Comparison of ENCODE assay signal across 22 cellular contexts in genomic region chr7:79790863-79791262, GRCh38.
DNase-seq lines count a peak whose midpoint lies in the region; ATAC-seq, FAIRE-seq and TF ChIP-seq lines count a peak whose summit lies in the region.
"Had no signal": no experiment of that assay in that cellular context is flagged by ENCODE, and none has a peak within 500 bp of the region (broad histone marks: within the 10 kb centered on the region; RNA-seq: fewer than 3 reads in every experiment).

No MANE protein-coding gene starts in this region.

- H4K20me1 ChIP-seq in HCT116 (ENCODE audit: insufficient read depth): no peaks in the 10 kb centered on the region
- H4K20me1 ChIP-seq: BLaER1 had no signal

- TF ChIP-seq CTCF in HCT116 (IDR thresholded peaks at IDR 0.05 in 2 of 3, conservative IDR thresholded peaks at IDR 0.05 in 1 of 3; ENCODE audit: borderline replicate concordance in 1 of 3, insufficient read depth in 1 of 3, low read depth in 2 of 3, low read length in 2 of 3): no peak
- TF ChIP-seq CTCF in nephron (IDR thresholded peaks at IDR 0.05; ENCODE audit: unreplicated experiment in 3 of 3): no peak

- H3K4me3 Mint-ChIP-seq in nephron: no peak overlapping the region
- H3K4me3 Mint-ChIP-seq: CD4-positive, CD25-positive, alpha-beta regulatory T cell; H9 had no signal

- H3K79me2 ChIP-seq in ACC112 (ENCODE audit: control insufficient read depth, insufficient read depth, low read length, unreplicated experiment): no peaks in the 10 kb centered on the region
- H3K79me2 ChIP-seq in HCT116 (ENCODE audit: insufficient read depth, low read length): no peaks in the 10 kb centered on the region

- H3K4me3 ChIP-seq in ACC112 (ENCODE audit: low read depth, low read length) (no peak overlapping the region), HCT116 (replicated peaks in 1 of 2; ENCODE audit: low read depth in 1 of 2, low read length in 2 of 2) (no peak overlapping the region)
- H3K4me3 ChIP-seq: BLaER1, GM23248, SK-N-MC had no signal

- H3K27me3 Mint-ChIP-seq in nephron (ENCODE audit: low read depth): no peaks in the 10 kb centered on the region
- H3K27me3 Mint-ChIP-seq: CD4-positive, CD25-positive, alpha-beta regulatory T cell had no signal

- no peak overlapping the region for H3K9ac ChIP-seq in HCT116 (ENCODE audit: low read length)
- H3K9ac ChIP-seq: BLaER1, GM23248 had no signal

- peak overlapping the region; percentile 94 for H2AFZ ChIP-seq in ACC112 (ENCODE audit: low read length, unreplicated experiment)
- peak overlapping the region; percentile 10 for H2AFZ ChIP-seq in HCT116 (ENCODE audit: low read depth, low read length, poor library complexity, severe bottlenecking)

- POLR2A ChIA-PET in HCT116 (lab: Charles Lee): no interaction called here

- TF ChIP-seq POLR2A in HCT116 (IDR thresholded peaks at IDR 0.05; ENCODE audit: borderline replicate concordance, extremely low read depth, insufficient read depth, insufficient read length): no peak

- intact Hi-C loops in HCT116 (cut with micrococcal nuclease) (no loop called here), Right ventricle myocardium superior (cut with DNase I) (no loop called here)

- no peaks in the 10 kb centered on the region for H3K9me2 ChIP-seq in HCT116 (ENCODE audit: insufficient read depth)

- DNase-seq in HCT116 (ENCODE audit: low read depth, low spot score): no peak
- no peak for DNase-seq in Right ventricle myocardium superior
- DNase-seq in amniotic stem cell (lab: John Stamatoyannopoulos, UW): no peak
- DNase-seq: CD4-positive, CD25-positive, alpha-beta regulatory T cell; GM23248; H9; NCI-H1048; NCI-H1417; NCI-H1694; NCI-H2029 treated with DMSO at 0.1 percent for 48 hours; SHP77 treated with DMSO at 0.1 percent for 48 hours; SW 1271 had no signal

- BruUV-seq in HCT116 (replicated peaks; lab: Mats Ljungman, UMichigan): no TSS peak

- no peak overlapping the region for H3K27ac ChIP-seq in ACC112 (ENCODE audit: low read depth, low read length)
- no peak overlapping the region for H3K27ac ChIP-seq in HCT116 (ENCODE audit: low read depth, low read length)
- H3K27ac ChIP-seq: BLaER1, GM23248, RWPE1, SK-N-MC had no signal

- H3K9me3 ChIP-seq in HCT116 (ENCODE audit: control insufficient read depth in 1 of 2, insufficient read depth in 1 of 2, low read depth in 1 of 2, low read length in 2 of 2): no peaks in the 10 kb centered on the region
- H3K9me3 ChIP-seq: BLaER1 had no signal

- H3K36me3 Mint-ChIP-seq in nephron (ENCODE audit: low read depth): no peaks in the 10 kb centered on the region
- H3K36me3 Mint-ChIP-seq: CD4-positive, CD25-positive, alpha-beta regulatory T cell had no signal

- RAD21 ChIA-PET in HCT116 (lab: Charles Lee; ENCODE audit: low non-redundant PET in 1 of 2, low total read pairs in 2 of 2, uncharacterized antibody in 2 of 2, unreplicated experiment in 2 of 2): no interaction called here

- H3K4me1 Mint-ChIP-seq in nephron: peaks cover 9% of the 10 kb centered on the region
- H3K4me1 Mint-ChIP-seq: CD4-positive, CD25-positive, alpha-beta regulatory T cell; H9 had no signal

- H3K27me3 ChIP-seq in ACC112 (ENCODE audit: insufficient read depth, low read length) (no peaks in the 10 kb centered on the region), HCT116 (ENCODE audit: insufficient read depth, low read length) (no peaks in the 10 kb centered on the region)
- H3K27me3 ChIP-seq: BLaER1 had no signal

- no peak overlapping the region for H3K4me2 ChIP-seq in HCT116 (ENCODE audit: low read length)
- H3K4me2 ChIP-seq: BLaER1 had no signal

- H3K9me3 Mint-ChIP-seq in nephron: no peaks in the 10 kb centered on the region
- H3K9me3 Mint-ChIP-seq: H9 had no signal

- ATAC-seq in HCT116 (no peak), HG03469 (IDR thresholded peaks at IDR 0.05; ENCODE audit: unreplicated experiment) (no peak), Right ventricle myocardium superior (ENCODE audit: poor library complexity) (no peak)
- ATAC-seq: Panc1 had no signal

- peak overlapping the region; percentile 29 to 81 (median 72) for H3K27ac Mint-ChIP-seq in nephron
- H3K27ac Mint-ChIP-seq: CD4-positive, CD25-positive, alpha-beta regulatory T cell; H9 had no signal

- no peak for TF ChIP-seq RAD21 in HCT116 (IDR thresholded peaks at IDR 0.05; ENCODE audit: low read depth)

- CTCF ChIA-PET in HCT116 (lab: Charles Lee): no interaction called here

- H3K4me1 ChIP-seq in ACC112 (ENCODE audit: control insufficient read depth, insufficient read depth, low read length, unreplicated experiment): peaks cover 14% of the 10 kb centered on the region
- H3K4me1 ChIP-seq in HCT116 (ENCODE audit: control insufficient read depth in 1 of 2, insufficient read depth in 2 of 2, low read length in 2 of 2): no peaks in the 10 kb centered on the region
- H3K4me1 ChIP-seq: BLaER1 had no signal

- H3K36me3 ChIP-seq in ACC112 (ENCODE audit: insufficient read depth, low read length) (no peaks in the 10 kb centered on the region), HCT116 (ENCODE audit: control insufficient read depth in 1 of 2, insufficient read depth in 2 of 2, low read length in 2 of 2) (no peaks in the 10 kb centered on the region)
- H3K36me3 ChIP-seq: BLaER1 had no signal

- peak; percentile 4 for FAIRE-seq in endometrium (lab: Jason Lieb, UNC)
- FAIRE-seq: D721Med, GM18507 had no signal

TF ChIP-seq in HCT116, 20 proteins besides CTCF, POLR2A, EP300 and RAD21:
- no peak for TF ChIP-seq EZH2 (IDR thresholded peaks at IDR 0.05)
- TF ChIP-seq CEBPB (IDR thresholded peaks at IDR 0.05; ENCODE audit: low read depth): no peak
- TF ChIP-seq SRF (IDR thresholded peaks at IDR 0.05; ENCODE audit: low read depth): no peak
- TF ChIP-seq ZFX (IDR thresholded peaks at IDR 0.05): no peak
- no peak for TF ChIP-seq POLR2AphosphoS5 (IDR thresholded peaks at IDR 0.05; ENCODE audit: low read depth, low read length)
- TF ChIP-seq YY1 (IDR thresholded peaks at IDR 0.05; ENCODE audit: extremely low read depth, insufficient replicate concordance, low read depth, low read length): no peak
- no peak for TF ChIP-seq ZNF274 (IDR thresholded peaks at IDR 0.05; ENCODE audit: low read depth, low read length)
- no peak for TF ChIP-seq EZH2phosphoT487 (IDR thresholded peaks at IDR 0.05; ENCODE audit: borderline replicate concordance)
- no peak for TF ChIP-seq JUND (IDR thresholded peaks at IDR 0.05)
- no peak for TF ChIP-seq MAX (IDR thresholded peaks at IDR 0.05)
- no peak for TF ChIP-seq FOSL1 (IDR thresholded peaks at IDR 0.05; ENCODE audit: low read depth)
- TF ChIP-seq CBX3 (IDR thresholded peaks at IDR 0.05; ENCODE audit: low read depth): no peak
- TF ChIP-seq, protein P1, sequence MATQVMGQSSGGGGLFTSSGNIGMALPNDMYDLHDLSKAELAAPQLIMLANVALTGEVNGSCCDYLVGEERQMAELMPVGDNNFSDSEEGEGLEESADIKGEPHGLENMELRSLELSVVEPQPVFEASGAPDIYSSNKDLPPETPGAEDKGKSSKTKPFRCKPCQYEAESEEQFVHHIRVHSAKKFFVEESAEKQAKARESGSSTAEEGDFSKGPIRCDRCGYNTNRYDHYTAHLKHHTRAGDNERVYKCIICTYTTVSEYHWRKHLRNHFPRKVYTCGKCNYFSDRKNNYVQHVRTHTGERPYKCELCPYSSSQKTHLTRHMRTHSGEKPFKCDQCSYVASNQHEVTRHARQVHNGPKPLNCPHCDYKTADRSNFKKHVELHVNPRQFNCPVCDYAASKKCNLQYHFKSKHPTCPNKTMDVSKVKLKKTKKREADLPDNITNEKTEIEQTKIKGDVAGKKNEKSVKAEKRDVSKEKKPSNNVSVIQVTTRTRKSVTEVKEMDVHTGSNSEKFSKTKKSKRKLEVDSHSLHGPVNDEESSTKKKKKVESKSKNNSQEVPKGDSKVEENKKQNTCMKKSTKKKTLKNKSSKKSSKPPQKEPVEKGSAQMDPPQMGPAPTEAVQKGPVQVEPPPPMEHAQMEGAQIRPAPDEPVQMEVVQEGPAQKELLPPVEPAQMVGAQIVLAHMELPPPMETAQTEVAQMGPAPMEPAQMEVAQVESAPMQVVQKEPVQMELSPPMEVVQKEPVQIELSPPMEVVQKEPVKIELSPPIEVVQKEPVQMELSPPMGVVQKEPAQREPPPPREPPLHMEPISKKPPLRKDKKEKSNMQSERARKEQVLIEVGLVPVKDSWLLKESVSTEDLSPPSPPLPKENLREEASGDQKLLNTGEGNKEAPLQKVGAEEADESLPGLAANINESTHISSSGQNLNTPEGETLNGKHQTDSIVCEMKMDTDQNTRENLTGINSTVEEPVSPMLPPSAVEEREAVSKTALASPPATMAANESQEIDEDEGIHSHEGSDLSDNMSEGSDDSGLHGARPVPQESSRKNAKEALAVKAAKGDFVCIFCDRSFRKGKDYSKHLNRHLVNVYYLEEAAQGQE (IDR thresholded peaks at IDR 0.05; ENCODE audit: low read depth): no peak
- TF ChIP-seq, protein P2, sequence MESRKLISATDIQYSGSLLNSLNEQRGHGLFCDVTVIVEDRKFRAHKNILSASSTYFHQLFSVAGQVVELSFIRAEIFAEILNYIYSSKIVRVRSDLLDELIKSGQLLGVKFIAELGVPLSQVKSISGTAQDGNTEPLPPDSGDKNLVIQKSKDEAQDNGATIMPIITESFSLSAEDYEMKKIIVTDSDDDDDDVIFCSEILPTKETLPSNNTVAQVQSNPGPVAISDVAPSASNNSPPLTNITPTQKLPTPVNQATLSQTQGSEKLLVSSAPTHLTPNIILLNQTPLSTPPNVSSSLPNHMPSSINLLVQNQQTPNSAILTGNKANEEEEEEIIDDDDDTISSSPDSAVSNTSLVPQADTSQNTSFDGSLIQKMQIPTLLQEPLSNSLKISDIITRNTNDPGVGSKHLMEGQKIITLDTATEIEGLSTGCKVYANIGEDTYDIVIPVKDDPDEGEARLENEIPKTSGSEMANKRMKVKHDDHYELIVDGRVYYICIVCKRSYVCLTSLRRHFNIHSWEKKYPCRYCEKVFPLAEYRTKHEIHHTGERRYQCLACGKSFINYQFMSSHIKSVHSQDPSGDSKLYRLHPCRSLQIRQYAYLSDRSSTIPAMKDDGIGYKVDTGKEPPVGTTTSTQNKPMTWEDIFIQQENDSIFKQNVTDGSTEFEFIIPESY (IDR thresholded peaks at IDR 0.05; ENCODE audit: extremely low read depth, insufficient replicate concordance, low read length): no peak
- TF ChIP-seq SIN3A (IDR thresholded peaks at IDR 0.05; ENCODE audit: low read depth): no peak
- no peak for TF ChIP-seq TCF7L2 (IDR thresholded peaks at IDR 0.05; ENCODE audit: borderline replicate concordance, extremely low read depth, insufficient read depth, insufficient read length)
- no peak for TF ChIP-seq ELF1 (IDR thresholded peaks at IDR 0.05; ENCODE audit: borderline replicate concordance, low read depth)
- TF ChIP-seq, protein P3, sequence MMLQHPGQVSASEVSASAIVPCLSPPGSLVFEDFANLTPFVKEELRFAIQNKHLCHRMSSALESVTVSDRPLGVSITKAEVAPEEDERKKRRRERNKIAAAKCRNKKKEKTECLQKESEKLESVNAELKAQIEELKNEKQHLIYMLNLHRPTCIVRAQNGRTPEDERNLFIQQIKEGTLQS (IDR thresholded peaks at IDR 0.05): no peak
